Comparison of ENCODE assay signal across 17 cellular contexts in the genomic region with DNA sequence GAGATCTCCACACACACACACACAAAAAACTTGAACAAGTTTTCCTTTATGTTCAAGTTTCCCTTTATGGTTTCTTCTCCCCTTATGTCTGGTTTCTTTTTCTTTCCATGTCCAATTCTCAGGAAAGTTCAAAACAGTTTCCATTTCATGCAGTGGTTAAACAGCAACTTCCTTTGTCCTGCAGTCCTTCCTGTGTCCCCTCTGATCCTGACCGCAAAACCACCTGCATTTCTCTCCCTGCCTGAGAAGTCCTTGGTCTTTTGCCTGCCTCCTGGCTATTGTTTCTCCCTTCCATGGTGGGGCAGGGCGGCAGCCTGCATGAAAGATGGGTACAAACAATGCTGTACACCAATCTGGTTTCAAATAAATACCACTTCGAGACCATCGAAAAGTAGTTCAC. TPM values are rescaled to one million over a fixed set of nuclear protein-coding genes. Genes with fewer than 3 reads are reported as not detected.
DNase-seq lines count a peak whose midpoint lies in the region; ATAC-seq and TF ChIP-seq lines count a peak whose summit lies in the region.
"Had no signal": no experiment of that assay in that cellular context is flagged by ENCODE, and none has a peak within 500 bp of the region (broad histone marks: within the 10 kb centered on the region; RNA-seq: fewer than 3 reads in every experiment).

No MANE protein-coding gene starts in this region.

- no peak overlapping the region for H3K14ac ChIP-seq in mesenchymal stem cell (ENCODE audit: low read length in 2 of 2)

- no peak overlapping the region for H4K91ac ChIP-seq in mesenchymal stem cell (ENCODE audit: low read length)

- H3K9me3 Mint-ChIP-seq in GM23338 = peaks cover 6% of the 10 kb centered on the region; the same call in 2 of the 3 replicates
- H3K9me3 Mint-ChIP-seq: CD4-positive, alpha-beta memory T cell had no signal

- BruUV-seq in OCI-LY7 (replicated peaks; lab: Mats Ljungman, UMichigan) = no TSS peak

- no peak for ATAC-seq in GM23338
- no peak for ATAC-seq in GM18909 (IDR thresholded peaks at IDR 0.05; ENCODE audit: poor library complexity, unreplicated experiment)
- ATAC-seq in HG02642 (IDR thresholded peaks at IDR 0.05; ENCODE audit: poor library complexity, unreplicated experiment) = no peak
- ATAC-seq: T-helper 17 cell had no signal

- H2AK5ac ChIP-seq in mesenchymal stem cell (ENCODE audit: low read length, severe bottlenecking) = no peak overlapping the region

- intact Hi-C loops in OCI-LY7 (cut with micrococcal nuclease; ENCODE audit: unreplicated experiment) = no loop called here

- no peak overlapping the region for H3K9ac ChIP-seq in mesenchymal stem cell (ENCODE audit: low read length)
- H3K9ac ChIP-seq: KMS-11 had no signal

- no peak overlapping the region for H3K23ac ChIP-seq in mesenchymal stem cell (ENCODE audit: low read length in 2 of 2)

- H2BK5ac ChIP-seq in mesenchymal stem cell (ENCODE audit: low read depth, low read length, poor library complexity, severe bottlenecking) = no peak overlapping the region

- H3K79me2 ChIP-seq in DOHH2 (ENCODE audit: control insufficient read depth, low read length) (no peaks in the 10 kb centered on the region), GM23338 (replicated peaks; ENCODE audit: insufficient read depth) (no peaks in the 10 kb centered on the region), OCI-LY7 (ENCODE audit: insufficient read depth, low read depth, low read length) (no peaks in the 10 kb centered on the region)

- no peak for TF ChIP-seq CTCF in DOHH2 (IDR thresholded peaks at IDR 0.05; ENCODE audit: low read depth, low read length, poor library complexity, severe bottlenecking)
- TF ChIP-seq CTCF in GM23338 (conservative IDR thresholded peaks at IDR 0.05; ENCODE audit: low read depth in 2 of 2) = no peak
- TF ChIP-seq CTCF in OCI-LY7 (conservative IDR thresholded peaks at IDR 0.05; ENCODE audit: low read length) = no peak
- no peak for TF ChIP-seq CTCF in neutrophil (IDR thresholded peaks at IDR 0.05)

- CTCF ChIA-PET in OCI-LY7 (lab: Charles Lee; ENCODE audit: unreplicated experiment) = interaction anchor here (1.2 kb wide), 1 partner anchor 23 kb away, joined by 4 read pairs; no protein-coding TSS in a partner anchor

- POLR2A ChIA-PET in OCI-LY7 (lab: Charles Lee) = interaction anchor here (0.6 to 6.0 kb wide), 11 partner anchors 9 to 173 kb away, joined by 3 to 59 read pairs (median 7); no protein-coding TSS in a partner anchor

- no peak overlapping the region for H3K18ac ChIP-seq in mesenchymal stem cell (ENCODE audit: low read depth in 1 of 2, low read length in 2 of 2)

- H3K36me3 ChIP-seq in DOHH2 (ENCODE audit: control insufficient read depth, low read length) = no peaks in the 10 kb centered on the region
- H3K36me3 ChIP-seq in GM23338 (ENCODE audit: insufficient read depth) = no peaks in the 10 kb centered on the region
- H3K36me3 ChIP-seq in OCI-LY7 (ENCODE audit: insufficient read depth, low read length) = no peaks in the 10 kb centered on the region
- H3K36me3 ChIP-seq in neutrophil = no peaks in the 10 kb centered on the region
- H3K36me3 ChIP-seq in mesenchymal stem cell (ENCODE audit: control insufficient read depth in 1 of 2, insufficient read depth in 2 of 2, low read depth in 1 of 2, low read length in 2 of 2) = no peaks in the 10 kb centered on the region
- H3K36me3 ChIP-seq: MG63 had no signal

- 87% methylated on average over 4 of the region's 4 CpGs for WGBS in mesenchymal stem cell

- H2BK15ac ChIP-seq in mesenchymal stem cell (ENCODE audit: low read depth, poor library complexity, severe bottlenecking) = no peak overlapping the region

- H2BK120ac ChIP-seq in mesenchymal stem cell (ENCODE audit: low read depth, low read length) = no peak overlapping the region

- H2AFZ ChIP-seq in GM23338 (peak overlapping the region; percentile 76), OCI-LY7 (ENCODE audit: low read length) (peak overlapping the region; percentile 72), mesenchymal stem cell (ENCODE audit: low read depth, low read length) (no peak overlapping the region)

- H3K4me1 ChIP-seq in DOHH2 (ENCODE audit: control insufficient read depth, low read length) = peaks cover 37% of the 10 kb centered on the region
- H3K4me1 ChIP-seq in GM23338 (ENCODE audit: insufficient read depth) = peaks cover 14% of the 10 kb centered on the region
- H3K4me1 ChIP-seq in OCI-LY7 (ENCODE audit: insufficient read depth, low read length, poor library complexity, severe bottlenecking) = peaks cover 72% of the 10 kb centered on the region
- peaks cover 29 to 30% of the 10 kb centered on the region in 2 experiments for H3K4me1 ChIP-seq in neutrophil (ENCODE audit: control insufficient read depth in 1 of 2, insufficient read depth in 1 of 2, low read depth in 1 of 2, low read length in 1 of 2)
- no peaks in the 10 kb centered on the region for H3K4me1 ChIP-seq in mesenchymal stem cell (ENCODE audit: control insufficient read depth, insufficient read depth, low read depth, low read length)

- no peaks in the 10 kb centered on the region for H3K9me3 ChIP-seq in DOHH2 (ENCODE audit: control insufficient read depth, insufficient read depth, low read length)
- no peaks in the 10 kb centered on the region for H3K9me3 ChIP-seq in OCI-LY7 (ENCODE audit: low read length)
- H3K9me3 ChIP-seq in neutrophil = no peaks in the 10 kb centered on the region
- peaks cover 1% of the 10 kb centered on the region for H3K9me3 ChIP-seq in mesenchymal stem cell (ENCODE audit: control insufficient read depth, low read length)
- H3K9me3 ChIP-seq: MG63 had no signal

- H3K27ac Mint-ChIP-seq in GM23338 = no peak overlapping the region
- H3K27ac Mint-ChIP-seq: T-helper 17 cell had no signal

- no peak overlapping the region for H3K4ac ChIP-seq in mesenchymal stem cell (ENCODE audit: low read depth in 1 of 2, low read length in 2 of 2)

- DNase-seq in GM23338 (ENCODE audit: low spot score) (no peak), OCI-LY7 (ENCODE audit: low spot score) (no peak), mesenchymal stem cell (no peak)
- DNase-seq: CD4-positive, alpha-beta memory T cell; H7; MG63; NCI-H187 treated with DMSO at 0.1 percent for 48 hours; NCI-H345; NCI-H526 treated with DMSO at 0.1 percent for 48 hours; NK-92 treated with Interleukin-12 subunit alpha and Interleukin-12 subunit beta, amount 100 ng/mL, for 24 hours; T-helper 17 cell had no signal

- no peaks in the 10 kb centered on the region for H3K9me2 ChIP-seq in DOHH2 (replicated peaks; ENCODE audit: control insufficient read depth, low read length)
- H3K9me2 ChIP-seq in GM23338 (ENCODE audit: insufficient read depth) = peaks cover 5% of the 10 kb centered on the region; the same call in 1 of the 2 replicates
- no peaks in the 10 kb centered on the region for H3K9me2 ChIP-seq in OCI-LY7 (ENCODE audit: insufficient read depth, low read length)

- no peak overlapping the region for H4K8ac ChIP-seq in mesenchymal stem cell (ENCODE audit: low read length)

- no peak overlapping the region for H3K4me3 ChIP-seq in DOHH2 (ENCODE audit: low read length)
- H3K4me3 ChIP-seq in GM23338 = no peak overlapping the region
- no peak overlapping the region for H3K4me3 ChIP-seq in OCI-LY7 (ENCODE audit: low read depth, low read length, poor library complexity, severe bottlenecking)
- peak overlapping the region; percentile 1 to 34 for H3K4me3 ChIP-seq in neutrophil (ENCODE audit: low read depth in 1 of 2, low read length in 1 of 2)
- H3K4me3 ChIP-seq in mesenchymal stem cell (ENCODE audit: insufficient read depth in 1 of 2, low read depth in 1 of 2, low read length in 2 of 2) = no peak overlapping the region
- H3K4me3 ChIP-seq: MG63 had no signal

- no peaks in the 10 kb centered on the region; the same call in 1 of the 3 replicates for H3K36me3 Mint-ChIP-seq in GM23338 (ENCODE audit: low read depth)
- H3K36me3 Mint-ChIP-seq: CD4-positive, alpha-beta memory T cell had no signal

- H3K4me2 ChIP-seq in DOHH2 (ENCODE audit: low read length) = peak overlapping the region; percentile 30
- H3K4me2 ChIP-seq in GM23338 = no peak overlapping the region
- peak overlapping the region; percentile 51 for H3K4me2 ChIP-seq in OCI-LY7 (ENCODE audit: low read length)
- no peak overlapping the region for H3K4me2 ChIP-seq in mesenchymal stem cell (ENCODE audit: low read length, poor library complexity, severe bottlenecking)
- H3K4me2 ChIP-seq: KMS-11 had no signal

- H3K4me3 Mint-ChIP-seq in GM23338 = no peak overlapping the region
- H3K4me3 Mint-ChIP-seq: CD4-positive, alpha-beta memory T cell; T-helper 17 cell had no signal

- H4K20me1 ChIP-seq in DOHH2 (ENCODE audit: control insufficient read depth, insufficient read depth, low read depth, low read length) (no peaks in the 10 kb centered on the region), GM23338 (replicated peaks; ENCODE audit: insufficient read depth) (no peaks in the 10 kb centered on the region), OCI-LY7 (ENCODE audit: insufficient read depth, low read length) (no peaks in the 10 kb centered on the region)

- H3F3A ChIP-seq in DOHH2 (ENCODE audit: control insufficient read depth, insufficient read depth) = 0 out of 2 replicates have a peak, but pooled peaks cover 2% of the 10 kb centered on the region
- no peaks in the 10 kb centered on the region for H3F3A ChIP-seq in GM23338 (replicated peaks; ENCODE audit: low read depth)

- H3K27me3 ChIP-seq in DOHH2 (ENCODE audit: control insufficient read depth, low read length) (no peaks in the 10 kb centered on the region), GM23338 (ENCODE audit: insufficient read depth) (no peaks in the 10 kb centered on the region), neutrophil (no peaks in the 10 kb centered on the region), mesenchymal stem cell (ENCODE audit: control insufficient read depth in 1 of 2, insufficient read depth in 1 of 2, low read length in 2 of 2) (peaks cover 0 to 43% of the 10 kb centered on the region in 2 experiments)

- peaks cover 25% of the 10 kb centered on the region for H3K4me1 Mint-ChIP-seq in GM23338

- H3K27ac ChIP-seq in DOHH2 (ENCODE audit: low read depth, low read length) (no peak overlapping the region), GM23338 (ENCODE audit: low read depth) (no peak overlapping the region), OCI-LY7 (ENCODE audit: low read depth, low read length, poor library complexity, severe bottlenecking) (peak overlapping the region; percentile 55), neutrophil (peak overlapping the region; percentile 76), mesenchymal stem cell (ENCODE audit: low read length, poor library complexity, severe bottlenecking) (no peak overlapping the region)
- H3K27ac ChIP-seq: KMS-11, RWPE1 had no signal

- no peaks in the 10 kb centered on the region for H3K79me1 ChIP-seq in mesenchymal stem cell (replicated peaks; ENCODE audit: low read length, poor library complexity, severe bottlenecking)

- peaks cover 4% of the 10 kb centered on the region for H3K27me3 Mint-ChIP-seq in GM23338 (ENCODE audit: insufficient read depth, low read depth, poor library complexity)
- H3K27me3 Mint-ChIP-seq: CD4-positive, alpha-beta memory T cell; T-helper 17 cell had no signal

- H2BK12ac ChIP-seq in mesenchymal stem cell (ENCODE audit: low read length in 2 of 2) = no peak overlapping the region

RNA-seq across cellular contexts. Expression of a gene that starts 58.3 kb away (rescaled TPM):
- 78.3 and 78.8 TPM in 2 replicates for total RNA-seq in GM23338 (2014; rRNA removed; shearing (Covaris generic))
- polyA plus RNA-seq in GM23338 (2016; fragmentation: Nextera tagmentation; extraction: Ambion mirVana) = 20.1 and 23.0 TPM in 2 replicates
- total RNA-seq in OCI-LY7 (2014; rRNA removed; shearing (Covaris generic)) = 219 and 228 TPM in 2 replicates
- 400 and 411 TPM in 2 replicates for total RNA-seq in OCI-LY7 (2022)
- polyA plus RNA-seq in mesenchymal stem cell (2013, experiment 1 of 2) = 0.58 TPM
- polyA plus RNA-seq in mesenchymal stem cell (2013, experiment 2 of 2) = 0.56 TPM

Comparison
In these comparisons a context has a peak if more than half of its experiments do, and no peak if none do; other contexts are left out.
1. H3K27ac ChIP-seq: peak in OCI-LY7 (single experiment) and neutrophil (single experiment); none in DOHH2 (single experiment), GM23338 (single experiment) and mesenchymal stem cell (single experiment).
2. H3K4me2 ChIP-seq: peak in DOHH2 (single experiment) and OCI-LY7 (single experiment); none in GM23338 (single experiment) and mesenchymal stem cell (single experiment).
3. H3K4me3 ChIP-seq: peak in neutrophil (2 of 2); none in DOHH2 (single experiment), GM23338 (single experiment), OCI-LY7 (single experiment) and mesenchymal stem cell (0 of 2).